8 cellular contexts compared by ENCODE assay signal in the genomic region with DNA sequence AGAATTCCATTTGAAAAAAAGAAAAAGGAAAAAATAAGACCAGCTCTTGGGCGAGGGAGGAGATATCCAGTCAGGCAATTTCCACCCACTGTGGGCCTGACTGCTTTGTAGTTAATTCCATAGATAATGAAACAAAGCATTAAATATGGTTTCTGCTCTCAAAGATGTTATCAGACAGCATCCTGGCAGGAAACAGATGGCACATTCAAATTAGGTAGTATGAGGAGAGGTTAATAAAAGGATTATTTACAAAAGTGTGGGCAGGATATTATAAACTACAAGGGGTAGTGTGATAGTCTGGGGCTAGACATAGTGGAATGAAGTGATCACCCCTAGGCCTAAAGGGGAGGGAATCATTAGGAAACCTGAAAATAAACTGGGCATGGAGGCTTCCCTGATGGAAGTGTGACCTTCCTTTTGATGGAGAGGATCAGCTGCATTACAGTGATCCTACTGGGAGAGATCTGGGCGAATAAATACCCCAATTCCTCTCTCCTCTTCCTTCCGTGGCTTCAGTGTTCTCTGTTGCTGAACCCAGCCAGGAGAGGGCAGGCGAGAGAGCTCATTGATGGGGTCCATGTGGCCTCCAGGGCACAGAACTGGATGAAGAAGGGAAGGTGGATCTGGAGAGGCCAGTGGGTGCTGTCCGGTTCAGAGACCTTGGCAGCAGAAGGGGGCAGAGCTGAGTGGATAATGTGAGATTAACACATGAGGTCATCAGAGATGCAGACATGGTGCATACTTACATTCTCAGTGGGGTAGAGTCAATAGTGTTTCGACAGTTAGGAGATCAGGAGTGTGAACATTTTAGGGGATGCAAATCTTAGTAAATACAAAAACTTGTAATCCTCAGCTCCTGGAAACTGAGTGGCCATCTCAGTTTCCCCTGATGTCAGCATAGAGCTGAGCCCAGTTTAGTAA.
DNase-seq lines count a peak whose midpoint lies in the region; ATAC-seq and TF ChIP-seq lines count a peak whose summit lies in the region.

No MANE protein-coding gene starts in this region.

- DNase-seq in AG08396 (ENCODE audit: low spot score): peak; percentile 7
- peak; percentile 56 for DNase-seq in HT1080 (ENCODE audit: low read depth)
- peak; percentile 77 to 88 for DNase-seq in SJCRH30
- peak; percentile 15 to 23 for DNase-seq in heart right ventricle
- no peak for DNase-seq in thoracic aorta (ENCODE audit: low spot score)

- H3K4me3 ChIP-seq in GM12875 (ENCODE audit: low read depth, low read length) (no peak overlapping the region), SJCRH30 (no peak overlapping the region), heart right ventricle (no peak overlapping the region), thoracic aorta (no peak overlapping the region)

- H3K27ac ChIP-seq in SJCRH30 (peak overlapping the region; percentile 59), heart right ventricle (no peak overlapping the region), thoracic aorta (no peak overlapping the region)

- H3K36me3 ChIP-seq in SJCRH30 (no peaks in the 10 kb centered on the region), heart right ventricle (no peaks in the 10 kb centered on the region), thoracic aorta (no peaks in the 10 kb centered on the region)

- ATAC-seq in heart right ventricle (peak in 6 of 8 donors; percentile 38 to 74 (median 60)), thoracic aorta (ENCODE audit: insufficient number of reproducible peaks, low FRiP score, low read depth) (no peak), GM18520 (IDR thresholded peaks at IDR 0.05; ENCODE audit: unreplicated experiment) (no peak), HG03045 (IDR thresholded peaks at IDR 0.05; ENCODE audit: unreplicated experiment) (no peak)

- no peaks in the 10 kb centered on the region for H3K9me3 ChIP-seq in SJCRH30 (replicated peaks)
- no peaks in the 10 kb centered on the region for H3K9me3 ChIP-seq in heart right ventricle
- no peaks in the 10 kb centered on the region for H3K9me3 ChIP-seq in thoracic aorta

- intact Hi-C loops in heart right ventricle (cut with DNase I): loop anchor here in 1 of 10 donors (5.0 kb wide), 1 partner anchor 89 kb away; no protein-coding TSS in a partner anchor

- WGBS in heart right ventricle, 2 donors: 54 to 57% methylated on average over 6 of the region's 6 CpGs

- TF ChIP-seq CTCF in GM12875 (IDR thresholded peaks at IDR 0.05; ENCODE audit: borderline replicate concordance, insufficient read depth, low read depth, low read length) (peak; percentile 76), heart right ventricle (IDR thresholded peaks at IDR 0.05) (peak in 7 of 9 donors; percentile 45 to 57 (median 53)), thoracic aorta (IDR thresholded peaks at IDR 0.05) (peak; percentile 13)

- H3K4me1 ChIP-seq in SJCRH30 (peaks cover 21% of the 10 kb centered on the region), heart right ventricle (no peaks in the 10 kb centered on the region), thoracic aorta (ENCODE audit: control insufficient read depth in 1 of 2, low read depth in 2 of 2) (no peaks in the 10 kb centered on the region)

- no peaks in the 10 kb centered on the region; the same call in 1 of the 2 replicates for H3K27me3 ChIP-seq in SJCRH30
- peaks cover 0 to 5% (median 0%) of the 10 kb centered on the region in 7 donors for H3K27me3 ChIP-seq in heart right ventricle
- no peaks in the 10 kb centered on the region for H3K27me3 ChIP-seq in thoracic aorta (replicated peaks; ENCODE audit: insufficient read depth)

Comparison
In these comparisons a context has a peak if more than half of its experiments do, and no peak if none do; other contexts are left out.
1. CTCF ChIP-seq: peak in every context shown above with its lines; median percentile 76 in GM12875; 53 in heart right ventricle; 13 in thoracic aorta.
2. ATAC-seq: peak in heart right ventricle (6 of 8); none in thoracic aorta (single experiment), GM18520 (single experiment) and HG03045 (single experiment).